21 cellular contexts compared by ENCODE assay signal in the genomic region with DNA sequence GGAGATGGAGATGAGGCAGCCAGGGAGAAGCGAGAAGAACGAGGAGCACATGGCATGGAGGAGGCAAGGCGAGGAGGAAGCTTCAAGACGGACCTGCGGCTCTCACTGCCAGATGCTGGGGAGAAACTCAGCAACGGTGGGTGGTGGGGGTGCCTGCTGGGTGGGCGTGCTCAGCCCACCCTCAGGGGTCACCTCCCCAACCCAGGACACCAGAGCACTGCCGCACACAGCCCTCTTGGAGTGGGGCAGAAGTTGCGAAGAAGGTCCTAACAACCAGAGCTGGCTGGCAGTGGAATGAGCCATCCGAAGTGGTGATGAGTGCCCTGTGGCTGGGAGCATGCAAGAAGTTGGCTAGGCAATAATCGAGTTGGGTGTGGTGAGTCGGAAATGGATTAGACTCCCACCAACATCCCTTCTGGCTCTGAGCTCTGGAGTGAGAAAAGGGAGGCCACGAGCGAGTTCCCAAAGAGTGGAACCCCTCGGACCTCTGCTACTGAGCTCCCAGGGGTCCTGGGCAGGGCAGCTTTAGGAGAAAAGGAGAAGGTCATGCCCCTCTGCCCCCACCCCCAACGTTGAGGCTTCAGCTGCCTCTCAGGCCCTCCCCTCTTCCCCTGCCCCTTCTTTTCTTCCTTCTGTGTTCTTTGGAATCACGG.
DNase-seq lines count a peak whose midpoint lies in the region; ATAC-seq, FAIRE-seq and TF ChIP-seq lines count a peak whose summit lies in the region.
"Had no signal": no experiment of that assay in that cellular context is flagged by ENCODE, and none has a peak within 500 bp of the region (broad histone marks: within the 10 kb centered on the region; RNA-seq: fewer than 3 reads in every experiment).

No MANE protein-coding gene starts in this region.

- FAIRE-seq in H54 (lab: Jason Lieb, UNC) = no peak
- FAIRE-seq: D721Med, GM18507, GM19239, H1, HTR-8/SVneo had no signal

- no peak for TF ChIP-seq POLR2A in H54 (IDR thresholded peaks at IDR 0.05; ENCODE audit: low read depth, low read length)

- ATAC-seq in left lobe of liver (no peak), sciatic nerve (no peak), GM18517 (IDR thresholded peaks at IDR 0.05; ENCODE audit: unreplicated experiment) (no peak), esophagus mucosa (no peak)

- intact Hi-C loops in sciatic nerve (cut with DNase I) = no loop called here

- DNase-seq in activated effector memory CD4-positive, alpha-beta T cell treated with anti-CD3 and anti-CD28 coated beads, Interleukin-2, amount 50 U/mL, for 16 hours = peak; percentile 45
- no peak for DNase-seq in activated effector memory CD4-positive, alpha-beta T cell treated with Interleukin-2 at 50 U/mL for 16 hours
- DNase-seq in left lobe of liver (ENCODE audit: low spot score) (peak; percentile 33), sciatic nerve (ENCODE audit: low spot score) (peak; percentile 34), H54 (ENCODE audit: insufficient read length, low spot score) (no peak), ACHN (no peak)
- DNase-seq: DMS53, GDM1, KG1, NCI-H1092 treated with DMSO at 0.1 percent for 48 hours, NCI-H1436 treated with DMSO at 0.1 percent for 48 hours, NCI-H2029, NCI-H524 treated with DMSO at 0.1 percent for 48 hours, NCI-H82 had no signal

- in situ Hi-C loops in ACHN (cut with HindIII; ENCODE audit: low pct_ligation_motif_present, low pct_unique_long_range_greater_than_20kb, low sequenced_read_pairs) = no loop called here

Comparison
In these comparisons a context has a peak if more than half of its experiments do, and no peak if none do; other contexts are left out.
1. DNase-seq: peak in activated effector memory CD4-positive, alpha-beta T cell treated with anti-CD3 and anti-CD28 coated beads, Interleukin-2, amount 50 U/mL, for 16 hours (single experiment), left lobe of liver (single experiment) and sciatic nerve (single experiment); none in activated effector memory CD4-positive, alpha-beta T cell treated with Interleukin-2 at 50 U/mL for 16 hours (single experiment), H54 (single experiment) and ACHN (single experiment).